In the genomic region with DNA sequence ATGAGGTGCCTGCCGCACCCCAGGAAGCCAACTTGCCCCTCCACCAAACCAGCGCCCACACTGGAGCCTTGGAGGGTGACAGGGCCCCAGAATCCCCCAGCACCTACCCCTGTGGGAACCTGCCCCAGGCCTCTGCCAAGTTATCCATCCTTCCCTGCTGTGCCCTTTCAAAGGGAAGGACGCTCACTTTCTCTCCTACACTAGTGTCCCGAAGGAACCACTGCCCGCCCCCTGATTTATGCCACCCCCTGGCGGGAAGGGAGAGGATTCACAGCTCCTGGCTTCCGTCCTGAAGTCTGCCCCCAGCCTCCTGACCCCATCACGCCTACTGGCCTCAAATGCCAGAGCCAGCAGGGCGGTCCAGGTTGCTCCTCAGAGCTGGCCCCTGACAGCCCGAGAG, we compare ENCODE assay signal across 1 cellular context.
A peak's percentile ranks its signal among the peaks of the same experiment; 100 is the strongest.
TF ChIP-seq lines count a peak whose summit lies in the region.

No MANE protein-coding gene starts in this region.

TF ChIP-seq in K562, 482 proteins besides CTCF, POLR2A, EP300 and RAD21:
- TF ChIP-seq FOXP1 (CRISPR knock-in tag; IDR thresholded peaks at IDR 0.05) (no peak), PHF21A (IDR thresholded peaks at IDR 0.05; ENCODE audit: borderline replicate concordance, low read depth) (no peak), RAD51 (IDR thresholded peaks at IDR 0.05; ENCODE audit: borderline replicate concordance, low read depth) (no peak), SP1 (CRISPR knock-in tag; IDR thresholded peaks at IDR 0.05) (peak; percentile 39; the same call in 1 of the 2 replicates), STAG1 (CRISPR knock-in tag; IDR thresholded peaks at IDR 0.05; ENCODE audit: borderline replicate concordance) (0 out of 2 replicates have a peak, but pooled peaks have one; percentile 19), ZNF444 (CRISPR knock-in tag; IDR thresholded peaks at IDR 0.05) (no peak), SPI1 (IDR thresholded peaks at IDR 0.05; ENCODE audit: borderline replicate concordance, low read depth, low read length) (peak; percentile 3; the same call in 1 of the 2 replicates), EGR1 (conservative IDR thresholded peaks at IDR 0.05) (peak; percentile 62), MAZ (CRISPR knock-in tag; conservative IDR thresholded peaks at IDR 0.05 in 1 of 2, IDR thresholded peaks at IDR 0.05 in 1 of 2) (peak in 1 of 2 experiments; percentile 18; a peak in 1 of 4 replicates), RCOR1 (IDR thresholded peaks at IDR 0.05; ENCODE audit: borderline replicate concordance in 1 of 2, low read depth in 2 of 2, low read length in 2 of 2) (peak in 1 of 2 experiments; percentile 14; a peak in 1 of 4 replicates), SMC3 (conservative IDR thresholded peaks at IDR 0.05; ENCODE audit: insufficient read depth, low read depth, low read length) (peak; percentile 56)
- TF ChIP-seq, protein P1, sequence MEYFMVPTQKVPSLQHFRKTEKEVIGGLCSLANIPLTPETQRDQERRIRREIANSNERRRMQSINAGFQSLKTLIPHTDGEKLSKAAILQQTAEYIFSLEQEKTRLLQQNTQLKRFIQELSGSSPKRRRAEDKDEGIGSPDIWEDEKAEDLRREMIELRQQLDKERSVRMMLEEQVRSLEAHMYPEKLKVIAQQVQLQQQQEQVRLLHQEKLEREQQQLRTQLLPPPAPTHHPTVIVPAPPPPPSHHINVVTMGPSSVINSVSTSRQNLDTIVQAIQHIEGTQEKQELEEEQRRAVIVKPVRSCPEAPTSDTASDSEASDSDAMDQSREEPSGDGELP (CRISPR knock-in tag; IDR thresholded peaks at IDR 0.05; ENCODE audit: borderline replicate concordance) = 0 out of 2 replicates have a peak, but pooled peaks have one; percentile 18
- TF ChIP-seq, protein P2, sequence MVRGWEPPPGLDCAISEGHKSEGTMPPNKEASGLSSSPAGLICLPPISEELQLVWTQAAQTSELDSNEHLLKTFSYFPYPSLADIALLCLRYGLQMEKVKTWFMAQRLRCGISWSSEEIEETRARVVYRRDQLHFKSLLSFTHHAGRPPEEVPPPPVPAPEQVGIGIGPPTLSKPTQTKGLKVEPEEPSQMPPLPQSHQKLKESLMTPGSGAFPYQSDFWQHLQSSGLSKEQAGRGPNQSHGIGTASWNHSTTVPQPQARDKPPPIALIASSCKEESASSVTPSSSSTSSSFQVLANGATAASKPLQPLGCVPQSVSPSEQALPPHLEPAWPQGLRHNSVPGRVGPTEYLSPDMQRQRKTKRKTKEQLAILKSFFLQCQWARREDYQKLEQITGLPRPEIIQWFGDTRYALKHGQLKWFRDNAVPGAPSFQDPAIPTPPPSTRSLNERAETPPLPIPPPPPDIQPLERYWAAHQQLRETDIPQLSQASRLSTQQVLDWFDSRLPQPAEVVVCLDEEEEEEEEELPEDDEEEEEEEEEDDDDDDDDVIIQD (CRISPR knock-in tag; IDR thresholded peaks at IDR 0.05) = no peak
